16 cellular contexts compared by ENCODE assay signal in the genomic region with DNA sequence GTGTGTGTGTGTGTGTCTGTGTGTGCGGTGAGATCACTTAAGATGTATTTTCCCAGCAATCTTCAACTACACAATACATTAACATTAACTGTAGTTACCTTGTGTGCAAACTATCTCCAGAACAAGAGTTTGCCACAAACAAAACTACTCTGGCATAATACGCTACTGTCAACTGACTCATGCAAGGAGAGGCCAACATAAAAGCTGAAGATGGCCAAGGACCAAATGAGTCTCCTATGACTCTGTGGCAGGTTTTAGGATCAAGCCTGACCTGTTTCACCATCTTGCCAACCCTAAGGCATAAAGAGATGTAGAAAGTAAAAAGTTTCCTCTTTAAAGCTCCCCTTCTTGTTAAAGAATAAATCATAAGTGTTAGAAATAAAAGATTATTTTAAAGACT. TPM values are rescaled to one million over a fixed set of nuclear protein-coding genes. Genes with fewer than 3 reads are reported as not detected.
DNase-seq lines count a peak whose midpoint lies in the region; ATAC-seq and TF ChIP-seq lines count a peak whose summit lies in the region.
"Had no signal": no experiment of that assay in that cellular context is flagged by ENCODE, and none has a peak within 500 bp of the region (broad histone marks: within the 10 kb centered on the region; RNA-seq: fewer than 3 reads in every experiment).

No MANE protein-coding gene starts in this region.

- CTCF ChIA-PET in activated CD4-positive, alpha-beta memory T cell treated with anti-CD3 and anti-CD28 coated beads, Interleukin-2, amount 10 ng/mL, durations not matched to agents 7 days and 5 days (lab: Charles Lee), result no interaction called here

- H3K27ac Mint-ChIP-seq in activated CD4-positive, alpha-beta memory T cell treated with anti-CD3 and anti-CD28 coated beads, Interleukin-2, amount 10 ng/mL, durations not matched to agents 7 days and 5 days, result no peak overlapping the region

- H3K4me3 Mint-ChIP-seq in activated CD4-positive, alpha-beta memory T cell treated with anti-CD3 and anti-CD28 coated beads, Interleukin-2, amount 10 ng/mL, durations not matched to agents 7 days and 5 days, result no peak overlapping the region

- H3K27me3 Mint-ChIP-seq in activated CD4-positive, alpha-beta memory T cell treated with anti-CD3 and anti-CD28 coated beads, Interleukin-2, amount 10 ng/mL, durations not matched to agents 7 days and 5 days, result no peaks in the 10 kb centered on the region

- ATAC-seq in esophagus mucosa (peak; percentile 98), sciatic nerve (peak; percentile 39), HG03280 (IDR thresholded peaks at IDR 0.05; ENCODE audit: unreplicated experiment) (no peak), GM19463 (IDR thresholded peaks at IDR 0.05; ENCODE audit: unreplicated experiment) (no peak)

- DNase-seq in AG10803 (ENCODE audit: low read depth) (peak; percentile 35), M059J (ENCODE audit: low read depth) (peak; percentile 41), sciatic nerve (ENCODE audit: low spot score) (no peak), NCI-H2029 (lab: John Stamatoyannopoulos, UW) (no peak)
- DNase-seq in activated CD4-positive, alpha-beta memory T cell treated with anti-CD3 and anti-CD28 coated beads, Interleukin-2, amount 10 ng/mL, durations not matched to agents 7 days and 5 days, result no peak
- DNase-seq: DMS 273 treated with DMSO at 0.1 percent for 48 hours, GF-D8, GOT3, NCI-H1417, NCI-H1930, NCI-H510A, NCI-H82 had no signal

- intact Hi-C loops in sciatic nerve (cut with DNase I), result no loop called here

- no peaks in the 10 kb centered on the region for H3K9me3 Mint-ChIP-seq in activated CD4-positive, alpha-beta memory T cell treated with anti-CD3 and anti-CD28 coated beads, Interleukin-2, amount 10 ng/mL, durations not matched to agents 7 days and 5 days

- no peak overlapping the region for H3K4me3 ChIP-seq in AG10803 (ENCODE audit: low read length)

- H3K36me3 Mint-ChIP-seq in activated CD4-positive, alpha-beta memory T cell treated with anti-CD3 and anti-CD28 coated beads, Interleukin-2, amount 10 ng/mL, durations not matched to agents 7 days and 5 days (ENCODE audit: low read depth), result no peaks in the 10 kb centered on the region

- POLR2A ChIA-PET in activated CD4-positive, alpha-beta memory T cell treated with anti-CD3 and anti-CD28 coated beads, Interleukin-2, amount 10 ng/mL, durations not matched to agents 7 days and 5 days (lab: Charles Lee), result no interaction called here

- no peaks in the 10 kb centered on the region for H3K4me1 Mint-ChIP-seq in activated CD4-positive, alpha-beta memory T cell treated with anti-CD3 and anti-CD28 coated beads, Interleukin-2, amount 10 ng/mL, durations not matched to agents 7 days and 5 days

- TF ChIP-seq CTCF in AG10803 (conservative IDR thresholded peaks at IDR 0.05; ENCODE audit: low read length), result no peak

RNA-seq across cellular contexts. Expression of gene CYB5A, which starts 20.1 kb away (rescaled TPM):
- 167 and 192 TPM in 2 replicates for total RNA-seq in M059J (2014; rRNA removed; shearing (Covaris generic))
- total RNA-seq in esophagus mucosa (74.4 TPM), sciatic nerve (117 TPM)
- total RNA-seq in activated CD4-positive, alpha-beta memory T cell treated with anti-CD3 and anti-CD28 coated beads, Interleukin-2, amount 10 ng/mL, durations not matched to agents 7 days and 5 days, result 10 to 100 TPM; 20.4 to 21.9 TPM

RNA-seq across cellular contexts. Expression of gene C18orf63, which starts 44.0 kb away (rescaled TPM):
- total RNA-seq in M059J (2014; rRNA removed; shearing (Covaris generic)), result not detected in 2 replicates
- total RNA-seq in esophagus mucosa, result not detected
- total RNA-seq in sciatic nerve, result not detected
- not detected for total RNA-seq in activated CD4-positive, alpha-beta memory T cell treated with anti-CD3 and anti-CD28 coated beads, Interleukin-2, amount 10 ng/mL, durations not matched to agents 7 days and 5 days
- total RNA-seq: SK-MEL-5 had no signal

Comparison
In these comparisons a context has a peak if more than half of its experiments do, and no peak if none do; other contexts are left out.
1. DNase-seq: peak in AG10803 (single experiment) and M059J (single experiment); none in sciatic nerve (single experiment), activated CD4-positive, alpha-beta memory T cell treated with anti-CD3 and anti-CD28 coated beads, Interleukin-2, amount 10 ng/mL, durations not matched to agents 7 days and 5 days (single experiment) and NCI-H2029 (single experiment).
2. ATAC-seq: peak in esophagus mucosa (single experiment) and sciatic nerve (single experiment); none in HG03280 (single experiment) and GM19463 (single experiment).